Comparison of ENCODE assay signal across 2 cellular contexts in genomic region chr4:14898989-14899388, GRCh38.
TF ChIP-seq lines count a peak whose summit lies in the region.

No MANE protein-coding gene starts in this region.

TF ChIP-seq in HepG2, 621 proteins besides CTCF, POLR2A, EP300 and RAD21:
- TF ChIP-seq HNRNPK (IDR thresholded peaks at IDR 0.05; ENCODE audit: low read depth, low read length, poor library complexity, severe bottlenecking) (peak; percentile 70), ZNF530 (CRISPR knock-in tag; IDR thresholded peaks at IDR 0.05; ENCODE audit: low read depth) (no peak)

TF ChIP-seq in K562, 482 proteins besides CTCF, POLR2A, EP300 and RAD21:
- peak; percentile 61 for TF ChIP-seq PCBP2 (IDR thresholded peaks at IDR 0.05; ENCODE audit: low read depth, low read length, poor library complexity, severe bottlenecking)
- no peak for TF ChIP-seq PHF21A (IDR thresholded peaks at IDR 0.05; ENCODE audit: borderline replicate concordance, low read depth)
- TF ChIP-seq E2F1 (CRISPR knock-in tag; IDR thresholded peaks at IDR 0.05), result no peak
